Comparison of ENCODE assay signal across 8 cellular contexts in genomic region chr6:166786704-166787293, GRCh38.
DNase-seq lines count a peak whose midpoint lies in the region; ATAC-seq, FAIRE-seq and TF ChIP-seq lines count a peak whose summit lies in the region.

No MANE protein-coding gene starts in this region.

- no peak overlapping the region for H3K4me2 ChIP-seq in astrocyte (ENCODE audit: low read length)

- no peaks in the 10 kb centered on the region for H3K36me3 Mint-ChIP-seq in astrocyte (ENCODE audit: low read depth, unreplicated experiment)

- H3K9me3 ChIP-seq in HEK293 (ENCODE audit: control insufficient read depth, insufficient read depth, low read depth, low read length) (no peaks in the 10 kb centered on the region), astrocyte (ENCODE audit: insufficient read depth, low read depth, low read length) (no peaks in the 10 kb centered on the region)

- H3K27me3 ChIP-seq in astrocyte (ENCODE audit: insufficient read depth, low read length): no peaks in the 10 kb centered on the region

- H3K27me3 Mint-ChIP-seq in astrocyte (ENCODE audit: low read depth, unreplicated experiment): no peaks in the 10 kb centered on the region

- H3K36me3 ChIP-seq in HEK293 (ENCODE audit: control insufficient read depth in 2 of 2, insufficient read depth in 1 of 2, low read length in 2 of 2): no peaks in the 10 kb centered on the region
- H3K36me3 ChIP-seq in astrocyte (ENCODE audit: insufficient read depth, low read length): no peaks in the 10 kb centered on the region

- H3K4me1 ChIP-seq in HEK293 (ENCODE audit: control insufficient read depth, insufficient read depth, low read length): no peaks in the 10 kb centered on the region
- no peaks in the 10 kb centered on the region for H3K4me1 ChIP-seq in astrocyte (ENCODE audit: insufficient read depth, low read length)

- H3K4me3 Mint-ChIP-seq in astrocyte (ENCODE audit: unreplicated experiment): no peak overlapping the region

- CTCF ChIA-PET in HEK293 (lab: Yijun Ruan, JAX): interaction anchor here (0.6 to 2.9 kb wide), 19 partner anchors 9 to 708 kb away, joined by 3 to 14 read pairs (median 4); partner anchors contain the start of gene RNASET2

- no peak for TF ChIP-seq POLR2A in GM18505 (IDR thresholded peaks at IDR 0.05; ENCODE audit: borderline replicate concordance, extremely low read depth, insufficient read depth, insufficient read length)

- H3K27ac Mint-ChIP-seq in astrocyte (ENCODE audit: unreplicated experiment): no peak overlapping the region

- peak; percentile 28 for DNase-seq in DMS79 (lab: John Stamatoyannopoulos, UW)
- peak; percentile 13 for DNase-seq in NCI-H510A (lab: John Stamatoyannopoulos, UW)
- DNase-seq in astrocyte (ENCODE audit: low read depth): peak; percentile 33
- DNase-seq in hepatic stellate cell (ENCODE audit: low spot score): peak; percentile 65
- DNase-seq in smooth muscle cell of the brain vasculature (ENCODE audit: low read depth, low spot score): peak; percentile 36

- POLR2A ChIA-PET in HEK293 (lab: Yijun Ruan, JAX): interaction anchor here (1.0 kb wide), 1 partner anchor 165 kb away, joined by 3 read pairs; no protein-coding TSS in a partner anchor

- H3K4me3 ChIP-seq in HEK293 (ENCODE audit: low read depth, low read length): no peak overlapping the region
- no peak overlapping the region for H3K4me3 ChIP-seq in astrocyte (ENCODE audit: insufficient read depth, low read depth, low read length)

- H3K9ac ChIP-seq in astrocyte (ENCODE audit: low read length): no peak overlapping the region

- peaks cover 2% of the 10 kb centered on the region for H3K4me1 Mint-ChIP-seq in astrocyte (ENCODE audit: low read depth, unreplicated experiment)

- no peak overlapping the region for H2AFZ ChIP-seq in astrocyte (ENCODE audit: low read depth, low read length)

- FAIRE-seq in astrocyte (lab: Jason Lieb, UNC): peak; percentile 34

- ATAC-seq in HG03095 (IDR thresholded peaks at IDR 0.05; ENCODE audit: unreplicated experiment) (no peak), GM18505 (IDR thresholded peaks at IDR 0.05; ENCODE audit: unreplicated experiment) (no peak)

- H3K9me3 Mint-ChIP-seq in astrocyte (ENCODE audit: unreplicated experiment): no peaks in the 10 kb centered on the region

- no peaks in the 10 kb centered on the region for H3K79me2 ChIP-seq in astrocyte (ENCODE audit: insufficient read depth, low read length)

- no peaks in the 10 kb centered on the region for H4K20me1 ChIP-seq in astrocyte (ENCODE audit: insufficient read depth, low read length)

- TF ChIP-seq CTCF in HEK293 (tag by site-specific recombination; IDR thresholded peaks at IDR 0.05) (no peak), astrocyte (IDR thresholded peaks at IDR 0.05; ENCODE audit: insufficient read depth, low read depth, low read length) (peak; percentile 83)

- H3K27ac ChIP-seq in HEK293 (ENCODE audit: extremely low read depth, low read depth, low read length) (no peak overlapping the region), astrocyte (ENCODE audit: low read depth, low read length) (no peak overlapping the region)

TF ChIP-seq in HEK293, 187 proteins besides CTCF, POLR2A, EP300 and RAD21:
- TF ChIP-seq ZNF148 (tag by site-specific recombination; IDR thresholded peaks at IDR 0.05; ENCODE audit: borderline replicate concordance) (no peak), ZNF654 (tag by site-specific recombination; IDR thresholded peaks at IDR 0.05; ENCODE audit: low read depth) (peak; percentile 73), HOXC10 (CRISPR knock-in tag; IDR thresholded peaks at IDR 0.05) (no peak), ZNF560 (tag by site-specific recombination; IDR thresholded peaks at IDR 0.05; ENCODE audit: borderline replicate concordance) (no peak), ZNF660 (tag by site-specific recombination; IDR thresholded peaks at IDR 0.05) (0 out of 2 replicates have a peak, but pooled peaks have one; percentile 31), ZEB2 (tag by site-specific recombination; IDR thresholded peaks at IDR 0.05) (no peak), PATZ1 (tag by site-specific recombination; IDR thresholded peaks at IDR 0.05) (no peak), ZNF449 (tag by site-specific recombination; IDR thresholded peaks at IDR 0.05) (no peak), ZNF341 (tag by site-specific recombination; IDR thresholded peaks at IDR 0.05; ENCODE audit: low read depth) (no peak), GLI2 (tag by site-specific recombination; IDR thresholded peaks at IDR 0.05; ENCODE audit: borderline replicate concordance, low read depth) (no peak), REST (tag by site-specific recombination; IDR thresholded peaks at IDR 0.05) (no peak), ZNF629 (tag by site-specific recombination; IDR thresholded peaks at IDR 0.05) (no peak), ZNF776 (tag by site-specific recombination; IDR thresholded peaks at IDR 0.05; ENCODE audit: borderline replicate concordance) (no peak), ZNF768 (tag by site-specific recombination; IDR thresholded peaks at IDR 0.05) (no peak), ZNF514 (tag by site-specific recombination; IDR thresholded peaks at IDR 0.05) (no peak)

Comparison
In these comparisons a context has a peak if more than half of its experiments do, and no peak if none do; other contexts are left out.
1. DNase-seq: peak in every context shown above with its lines; median percentile 65 in hepatic stellate cell; 36 in smooth muscle cell of the brain vasculature; 33 in astrocyte; 28 in DMS79; 13 in NCI-H510A.